8 cellular contexts compared by ENCODE assay signal in the genomic region with DNA sequence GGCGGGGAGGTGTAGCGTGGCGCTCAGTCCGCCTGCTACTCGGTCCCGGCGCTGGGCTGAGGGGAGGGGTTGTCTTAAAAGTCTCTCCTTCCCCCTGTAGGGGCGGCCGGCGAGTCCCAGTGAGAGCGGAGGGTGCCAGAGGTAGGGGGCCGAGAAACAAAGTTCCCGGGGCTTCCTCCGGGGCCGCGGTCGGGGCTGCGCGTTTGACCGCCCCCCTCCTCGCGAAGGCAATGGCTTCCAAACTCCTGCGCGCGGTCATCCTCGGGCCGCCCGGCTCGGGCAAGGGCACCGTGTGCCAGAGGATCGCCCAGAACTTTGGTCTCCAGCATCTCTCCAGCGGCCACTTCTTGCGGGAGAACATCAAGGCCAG. TPM values are rescaled to one million over a fixed set of nuclear protein-coding genes. Genes with fewer than 3 reads are reported as not detected.
DNase-seq lines count a peak whose midpoint lies in the region; ATAC-seq, FAIRE-seq and TF ChIP-seq lines count a peak whose summit lies in the region.
"Not testable (repeated sequence)": the region's sequence is repeated elsewhere in the genome, so short reads cannot be mapped to it uniquely, and the experiment has no call there.

Gene AK4, plus strand, starts transcription at position 26 of the 370 bp plus-strand sequence. Its CDS starts 205 bp downstream, at position 231.

- not testable (repeated sequence) for H3K27ac Mint-ChIP-seq in natural killer cell

- not testable (repeated sequence) for H3K36me3 ChIP-seq in GM23248 (ENCODE audit: low read depth); bronchial epithelial cell (ENCODE audit: control insufficient read depth, insufficient read depth, low read length); suprapubic skin

- WGBS in GM23248 (ENCODE audit: low coverage in 1 of 2, low lambda C conversion rate in 2 of 2, missing lambda C conversion rate in 2 of 2), 2 experiments, result 0 to 2% methylated on average over 1 to 7 of the region's 33 CpGs
- WGBS in suprapubic skin, result 0% methylated on average over 2 of the region's 33 CpGs

- not testable (repeated sequence) for DNase-seq in GM23248; bronchial epithelial cell (ENCODE audit: low read depth); left cardiac atrium; natural killer cell; suprapubic skin (ENCODE audit: low spot score in 2 of 2)

- not testable (repeated sequence) for FAIRE-seq in bronchial epithelial cell (lab: Jason Lieb, UNC)

- peaks cover 14% of the 10 kb centered on the region; the same call in 1 of the 2 replicates for H4K20me1 ChIP-seq in GM23248 (ENCODE audit: insufficient read depth)

- H3K9me3 ChIP-seq in GM23248 (ENCODE audit: low read depth); suprapubic skin: not testable (repeated sequence)

- ATAC-seq in HG03439 (IDR thresholded peaks at IDR 0.05; ENCODE audit: unreplicated experiment) (peak; percentile 24), left cardiac atrium (peak; percentile 35 to 42), natural killer cell (peak in 1 of 3 donors; percentile 45)

- H3K27ac ChIP-seq in GM23248, result peak within 1 kb of the TSS; percentile 23; the same call in 1 of the 2 replicates
- H3K27ac ChIP-seq in suprapubic skin, result peak within 1 kb of the TSS; percentile 85

- H3K9ac ChIP-seq in GM23248, result peak within 1 kb of the TSS; percentile 78

- peaks cover 55 to 57% of the 10 kb centered on the region in 2 donors for H3K27me3 Mint-ChIP-seq in natural killer cell (ENCODE audit: low read depth in 2 of 2)

- not testable (repeated sequence) for TF ChIP-seq CTCF in bronchial epithelial cell (IDR thresholded peaks at IDR 0.05; ENCODE audit: insufficient read depth, low read length, severe bottlenecking); natural killer cell (IDR thresholded peaks at IDR 0.05); suprapubic skin (IDR thresholded peaks at IDR 0.05)

- not testable (repeated sequence) for TF ChIP-seq EP300 in suprapubic skin (IDR thresholded peaks at IDR 0.05)

- H3K4me1 ChIP-seq in GM23248 (ENCODE audit: insufficient read depth), result not testable (repeated sequence)
- peaks cover 28% of the 10 kb centered on the region for H3K4me1 ChIP-seq in suprapubic skin

- H3F3A ChIP-seq in GM23248 (ENCODE audit: insufficient read depth), result not testable (repeated sequence)

- in situ Hi-C loops in GM23248 (cut with MboI), result not testable (repeated sequence)

- not testable (repeated sequence) for H3K27me3 ChIP-seq in GM23248 (replicated peaks; ENCODE audit: insufficient read depth); bronchial epithelial cell (ENCODE audit: control insufficient read depth, insufficient read depth, low read length); suprapubic skin

- H3K36me3 Mint-ChIP-seq in natural killer cell, result not testable (repeated sequence)

- not testable (repeated sequence) for H3K9me2 ChIP-seq in GM23248 (ENCODE audit: insufficient read depth)

- H2AFZ ChIP-seq in GM23248, result peak within 1 kb of the TSS; percentile 89

- peak within 1 kb of the TSS; percentile 83 for H3K4me3 Mint-ChIP-seq in natural killer cell

- H3K4me1 Mint-ChIP-seq in natural killer cell, result peaks cover 0 to 13% of the 10 kb centered on the region in 2 donors

- intact Hi-C loops in T-helper 1 cell treated with Interleukin-12 subunit alpha and Interleukin-12 subunit beta and Interleukin-4 antibody, amounts not matched to agents 30 ng/mL and 1 ng/mL, for 36 hours (cut with micrococcal nuclease), result loop anchor here (5.0 kb wide), 4 partner anchors 321 to 1626 kb away; partner anchors contain the start of genes EFCAB7 and ITGB3BP
- intact Hi-C loops in left cardiac atrium (cut with DNase I), result loop anchor here in 1 of 2 donors (10.0 kb wide), 1 partner anchor 83 kb away; no protein-coding TSS in a partner anchor
- intact Hi-C loops in natural killer cell (cut with micrococcal nuclease), result not testable (repeated sequence)

- not testable (repeated sequence) for H3K9me3 Mint-ChIP-seq in natural killer cell

- peaks cover 41% of the 10 kb centered on the region for H3K79me2 ChIP-seq in GM23248 (ENCODE audit: insufficient read depth)

- H3K4me2 ChIP-seq in GM23248 (ENCODE audit: unreplicated experiment), result peak within 1 kb of the TSS; percentile 86

- TF ChIP-seq POLR2A in GM10847 (IDR thresholded peaks at IDR 0.05; ENCODE audit: extremely low read depth, insufficient read length), result peak; percentile 21
- TF ChIP-seq POLR2A in suprapubic skin (IDR thresholded peaks at IDR 0.05), result not testable (repeated sequence)

- peak within 1 kb of the TSS; percentile 82 for H3K4me3 ChIP-seq in GM23248
- peak within 1 kb of the TSS; percentile 84 for H3K4me3 ChIP-seq in bronchial epithelial cell (ENCODE audit: low read depth, low read length)
- H3K4me3 ChIP-seq in suprapubic skin, result peak within 1 kb of the TSS; percentile 92

RNA-seq across cellular contexts. Expression of gene AK4, which starts in this region (rescaled TPM):
- total RNA-seq in GM23248 (2014; rRNA removed; shearing (Covaris generic)), result 49.1 and 65.4 TPM in 2 replicates
- polyA plus RNA-seq in GM23248 (2016; fragmentation: Nextera tagmentation; extraction: Ambion mirVana), result 108 and 110 TPM in 2 replicates
- 56.5 and 58.0 TPM in 2 replicates for total RNA-seq in T-helper 1 cell treated with Interleukin-12 subunit alpha and Interleukin-12 subunit beta and Interleukin-4 antibody, amounts not matched to agents 30 ng/mL and 1 ng/mL, for 36 hours
- total RNA-seq in bronchial epithelial cell (36.2 and 52.9 TPM in 2 replicates), left cardiac atrium (10 to 100 TPM; 79.7 to 81.3 TPM), natural killer cell (1 to 10 TPM in 1 of 3 donors, under 1 TPM in 2; 0.32 to 1.6 (median 0.75) TPM), suprapubic skin (10 to 100 TPM; 35.7 to 62.5 (median 54.8) TPM)

Comparison
In these comparisons a context has a peak if more than half of its experiments do, and no peak if none do; other contexts are left out.
1. RNA of gene AK4 (total RNA-seq): 79.7 to 81.3 TPM in left cardiac atrium, 49.1 to 65.4 TPM in GM23248, 56.5 to 58.0 TPM in T-helper 1 cell treated with Interleukin-12 subunit alpha and Interleukin-12 subunit beta and Interleukin-4 antibody, amounts not matched to agents 30 ng/mL and 1 ng/mL, for 36 hours, 35.7 to 62.5 TPM in suprapubic skin and 36.2 to 52.9 TPM in bronchial epithelial cell; 0.32 to 1.6 TPM in natural killer cell; every median in the first group is over 10 times any median in the second.
2. Peak in every context shown above with its lines, with median percentiles within 50 percentile points of each other: H3K4me3 ChIP-seq.